8 cellular contexts compared by ENCODE assay signal in genomic region chrX:121405826-121406225, GRCh38.
"Had no signal": no experiment of that assay in that cellular context is flagged by ENCODE, and none has a peak within 500 bp of the region (broad histone marks: within the 10 kb centered on the region; RNA-seq: fewer than 3 reads in every experiment).

No MANE protein-coding gene starts in this region.

- H3K36me3 ChIP-seq: HAP-1 had no signal

- H3K27ac ChIP-seq: HL-60 had no signal

- H3K4me3 Mint-ChIP-seq: HFFc6 had no signal

- H3K4me3 ChIP-seq: HAP-1, K562 had no signal

- DNase-seq: GOT3, H7, HFFc6, IMR-90 had no signal

- H3K27ac Mint-ChIP-seq: HFFc6 had no signal

- H3K9me3 ChIP-seq: HAP-1 had no signal

- ATAC-seq: HCT116, K562 had no signal
